20 cellular contexts compared by ENCODE assay signal in genomic region chr11:56917708-56918450, GRCh38.
DNase-seq lines count a peak whose midpoint lies in the region; ATAC-seq, FAIRE-seq and TF ChIP-seq lines count a peak whose summit lies in the region.
"Had no signal": no experiment of that assay in that cellular context is flagged by ENCODE, and none has a peak within 500 bp of the region (broad histone marks: within the 10 kb centered on the region; RNA-seq: fewer than 3 reads in every experiment).

No MANE protein-coding gene starts in this region.

- H3K9me3 ChIP-seq in astrocyte (ENCODE audit: insufficient read depth, low read depth, low read length) (no peaks in the 10 kb centered on the region), mesodermal cell (ENCODE audit: control insufficient read depth, low read length) (no peaks in the 10 kb centered on the region)

- H3K27me3 Mint-ChIP-seq in astrocyte (ENCODE audit: low read depth, unreplicated experiment): no peaks in the 10 kb centered on the region
- H3K27me3 Mint-ChIP-seq in T-cell: no peaks in the 10 kb centered on the region

- 80 to 87% methylated on average over 1 to 2 of the region's 3 CpGs for whole genome bisulfite sequencing in mesodermal cell (ENCODE audit: insufficient coverage in 2 of 2), 2 experiments

- H3K4me1 Mint-ChIP-seq in astrocyte (ENCODE audit: low read depth, unreplicated experiment) (peaks cover 13% of the 10 kb centered on the region), T-cell (no peaks in the 10 kb centered on the region)

- no peaks in the 10 kb centered on the region for H3K4me1 ChIP-seq in astrocyte (ENCODE audit: insufficient read depth, low read length)
- H3K4me1 ChIP-seq in mesodermal cell (ENCODE audit: control insufficient read depth, insufficient read depth, low read length, poor library complexity, severe bottlenecking): peaks cover 4% of the 10 kb centered on the region

- ATAC-seq in T-cell (replicated peaks in 1 of 4): no peak
- ATAC-seq: CD8-positive, alpha-beta T cell; HepG2 had no signal

- H3K36me3 ChIP-seq in astrocyte (ENCODE audit: insufficient read depth, low read length) (no peaks in the 10 kb centered on the region), mesodermal cell (ENCODE audit: control insufficient read depth, insufficient read depth, low read length) (no peaks in the 10 kb centered on the region), H7 (replicated peaks; ENCODE audit: control insufficient read depth, insufficient read depth, low read length) (no peaks in the 10 kb centered on the region)

- H3K79me2 ChIP-seq in astrocyte (ENCODE audit: insufficient read depth, low read length): no peaks in the 10 kb centered on the region

- H3K36me3 Mint-ChIP-seq in astrocyte (ENCODE audit: low read depth, unreplicated experiment) (no peaks in the 10 kb centered on the region), T-cell (no peaks in the 10 kb centered on the region)
- H3K36me3 Mint-ChIP-seq: CD8-positive, alpha-beta T cell had no signal

- no peak for TF ChIP-seq CTCF in astrocyte (IDR thresholded peaks at IDR 0.05; ENCODE audit: insufficient read depth, low read depth, low read length)

- H3K9ac ChIP-seq in astrocyte (ENCODE audit: low read length): no peak overlapping the region
- H3K9ac ChIP-seq: KMS-11 had no signal

- H3K27ac Mint-ChIP-seq in astrocyte (ENCODE audit: unreplicated experiment) (no peak overlapping the region), T-cell (no peak overlapping the region)
- H3K27ac Mint-ChIP-seq: CD8-positive, alpha-beta T cell had no signal

- peak overlapping the region; percentile 11 for H3K4me2 ChIP-seq in astrocyte (ENCODE audit: low read length)
- H3K4me2 ChIP-seq: KMS-11 had no signal

- no peak overlapping the region for H3K27ac ChIP-seq in astrocyte (ENCODE audit: low read depth, low read length)
- H3K27ac ChIP-seq in mesodermal cell (ENCODE audit: low read depth, low read length, severe bottlenecking): peak overlapping the region; percentile 71
- H3K27ac ChIP-seq: KMS-11 had no signal

- no peak overlapping the region for H2AFZ ChIP-seq in astrocyte (ENCODE audit: low read depth, low read length)

- DNase-seq in A172 (ENCODE audit: low spot score): peak; percentile 80
- DNase-seq in ELF-1 (ENCODE audit: low read depth, low spot score): peak; percentile 3
- DNase-seq in astrocyte (ENCODE audit: low read depth): peak; percentile 58
- no peak for DNase-seq in H7
- DNase-seq in T-cell: no peak
- no peak for DNase-seq in NCI-H1048 (lab: John Stamatoyannopoulos, UW)
- DNase-seq: CD8-positive, alpha-beta T cell; DMS79 treated with DMSO at 0.1 percent for 48 hours; GF-D8; GOT3; MM.1S; NCI-H1105 treated with DMSO at 0.1 percent for 48 hours; NCI-H187 treated with DMSO at 0.1 percent for 48 hours; NCI-H2171; NCI-H774; SHP77 treated with DMSO at 0.1 percent for 48 hours had no signal

- H4K20me1 ChIP-seq in astrocyte (ENCODE audit: insufficient read depth, low read length): no peaks in the 10 kb centered on the region

- POLR2A ChIA-PET in T-cell (lab: Charles Lee): no interaction called here

- H3K4me3 Mint-ChIP-seq in astrocyte (ENCODE audit: unreplicated experiment): no peak overlapping the region
- no peak overlapping the region for H3K4me3 Mint-ChIP-seq in T-cell
- H3K4me3 Mint-ChIP-seq: CD8-positive, alpha-beta T cell had no signal

- FAIRE-seq in astrocyte (lab: Jason Lieb, UNC): no peak
- FAIRE-seq: D721Med, HepG2 had no signal

- no peak overlapping the region for H3K4me3 ChIP-seq in astrocyte (ENCODE audit: insufficient read depth, low read depth, low read length)
- no peak overlapping the region for H3K4me3 ChIP-seq in mesodermal cell (ENCODE audit: extremely low read depth, insufficient read depth, low read length, poor library complexity, severe bottlenecking)
- H3K4me3 ChIP-seq in H7 (ENCODE audit: insufficient read depth, low read depth, low read length): no peak overlapping the region

- H3K9me3 Mint-ChIP-seq in astrocyte (ENCODE audit: unreplicated experiment) (no peaks in the 10 kb centered on the region), T-cell (peaks cover 0 to 18% (median 10%) of the 10 kb centered on the region in 3 donors)

- CTCF ChIA-PET in T-cell (lab: Charles Lee): no interaction called here

- H3K27me3 ChIP-seq in astrocyte (ENCODE audit: insufficient read depth, low read length) (no peaks in the 10 kb centered on the region), H7 (ENCODE audit: control insufficient read depth, insufficient read depth, low read length) (no peaks in the 10 kb centered on the region)

Comparison
In these comparisons a context has a peak if more than half of its experiments do, and no peak if none do; other contexts are left out.
1. DNase-seq: peak in A172 (single experiment), ELF-1 (single experiment) and astrocyte (single experiment); none in H7 (single experiment), T-cell (0 of 34) and NCI-H1048 (single experiment).